Comparison of ENCODE assay signal across 12 cellular contexts in the genomic region with DNA sequence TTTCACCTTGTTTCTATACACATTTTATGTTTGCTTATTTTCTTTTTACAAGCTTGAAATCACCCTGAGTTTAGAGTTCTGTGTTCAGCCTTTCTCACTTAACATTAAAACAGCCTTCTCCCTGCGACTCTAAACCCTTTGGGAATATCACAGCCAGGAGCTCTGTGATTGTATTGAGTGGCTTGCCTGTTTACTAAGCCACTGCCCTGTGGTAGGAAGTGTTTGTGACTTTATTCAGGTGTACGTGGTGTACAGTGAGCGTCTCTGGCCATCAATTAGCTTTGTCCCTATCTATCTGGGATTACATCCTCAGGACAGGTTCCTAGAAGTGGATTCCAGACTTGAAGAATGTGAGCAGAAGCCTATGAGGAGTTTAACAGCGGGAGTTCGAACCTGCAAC. TPM values are rescaled to one million over a fixed set of nuclear protein-coding genes. Genes with fewer than 3 reads are reported as not detected.
A peak's percentile ranks its signal among the peaks of the same experiment; 100 is the strongest.
DNase-seq lines count a peak whose midpoint lies in the region; ATAC-seq and TF ChIP-seq lines count a peak whose summit lies in the region.
"Had no signal": no experiment of that assay in that cellular context is flagged by ENCODE, and none has a peak within 500 bp of the region (broad histone marks: within the 10 kb centered on the region; RNA-seq: fewer than 3 reads in every experiment).

No MANE protein-coding gene starts in this region.

- intact Hi-C loops in mucosa of descending colon (cut with DNase I, micrococcal nuclease): no loop called here

- no peak overlapping the region for H3K27ac ChIP-seq in effector memory CD4-positive, alpha-beta T cell (ENCODE audit: insufficient read depth, low read length, poor library complexity, severe bottlenecking)
- H3K27ac ChIP-seq: 22Rv1, HL-60 had no signal

- no peaks in the 10 kb centered on the region for H3K9me3 ChIP-seq in mucosa of descending colon
- H3K9me3 ChIP-seq in effector memory CD4-positive, alpha-beta T cell (ENCODE audit: control insufficient read depth, low read length): no peaks in the 10 kb centered on the region

- H3K27me3 ChIP-seq in effector memory CD4-positive, alpha-beta T cell (replicated peaks; ENCODE audit: control insufficient read depth, insufficient read depth, low read length, poor library complexity, severe bottlenecking): no peaks in the 10 kb centered on the region

- DNase-seq in DMS153 (lab: John Stamatoyannopoulos, UW): peak; percentile 31
- DNase-seq in DMS153 treated with DMSO at 0.1 percent for 48 hours (lab: John Stamatoyannopoulos, UW; ENCODE audit: unreplicated experiment): no peak
- DNase-seq in activated effector memory CD4-positive, alpha-beta T cell treated with anti-CD3 and anti-CD28 coated beads, Interleukin-2, amount 50 U/mL, for 16 hours: peak; percentile 2
- no peak for DNase-seq in activated effector memory CD4-positive, alpha-beta T cell treated with Interleukin-2 at 50 U/mL for 16 hours
- DNase-seq in mucosa of descending colon: no peak
- DNase-seq in effector memory CD4-positive, alpha-beta T cell: no peak
- DNase-seq: CD8-positive, alpha-beta T cell; COR-L47; H7 had no signal

- H3K4me1 ChIP-seq in mucosa of descending colon (ENCODE audit: low read depth): peaks cover 4% of the 10 kb centered on the region
- no peaks in the 10 kb centered on the region for H3K4me1 ChIP-seq in effector memory CD4-positive, alpha-beta T cell (ENCODE audit: control insufficient read depth, insufficient read depth, low read length, poor library complexity, severe bottlenecking)

- H3K4me3 ChIP-seq in mucosa of descending colon: no peak overlapping the region
- H3K4me3 ChIP-seq in effector memory CD4-positive, alpha-beta T cell (ENCODE audit: insufficient read depth, low read depth, low read length, poor library complexity, severe bottlenecking): no peak overlapping the region

- TF ChIP-seq CTCF in mucosa of descending colon (IDR thresholded peaks at IDR 0.05): no peak

- H3K36me3 ChIP-seq in mucosa of descending colon (ENCODE audit: low read depth): no peaks in the 10 kb centered on the region
- no peaks in the 10 kb centered on the region for H3K36me3 ChIP-seq in effector memory CD4-positive, alpha-beta T cell (ENCODE audit: control insufficient read depth, insufficient read depth, low read length)

- peak; percentile 52 for ATAC-seq in mucosa of descending colon
- no peak for ATAC-seq in GM21737 (IDR thresholded peaks at IDR 0.05; ENCODE audit: unreplicated experiment)
- ATAC-seq: CD8-positive, alpha-beta T cell had no signal

RNA-seq across cellular contexts. Expression of gene NEURL1B, which starts 11.0 kb away (rescaled TPM):
- total RNA-seq in mucosa of descending colon: 10 to 100 TPM; 65.7 to 97.6 (median 96.6) TPM

Comparison
In these comparisons a context has a peak if more than half of its experiments do, and no peak if none do; other contexts are left out.
1. DNase-seq: peak in DMS153 (single experiment) and activated effector memory CD4-positive, alpha-beta T cell treated with anti-CD3 and anti-CD28 coated beads, Interleukin-2, amount 50 U/mL, for 16 hours (single experiment); none in DMS153 treated with DMSO at 0.1 percent for 48 hours (single experiment), activated effector memory CD4-positive, alpha-beta T cell treated with Interleukin-2 at 50 U/mL for 16 hours (single experiment), mucosa of descending colon (0 of 3) and effector memory CD4-positive, alpha-beta T cell (0 of 3).